8 cellular contexts compared by ENCODE assay signal in genomic region chr5:115545065-115545882, GRCh38. TPM values are rescaled to one million over a fixed set of nuclear protein-coding genes. Genes with fewer than 3 reads are reported as not detected.
DNase-seq lines count a peak whose midpoint lies in the region; ATAC-seq and TF ChIP-seq lines count a peak whose summit lies in the region.

No MANE protein-coding gene starts in this region.

- peaks cover 31% of the 10 kb centered on the region for H3K4me1 Mint-ChIP-seq in osteocyte (ENCODE audit: unreplicated experiment)

- H3K4me3 Mint-ChIP-seq in osteocyte (ENCODE audit: unreplicated experiment), result peak overlapping the region; percentile 79

- TF ChIP-seq CTCF in NB4 (IDR thresholded peaks at IDR 0.05; ENCODE audit: low read depth, low read length), result no peak
- no peak for TF ChIP-seq CTCF in coronary artery (IDR thresholded peaks at IDR 0.05)
- no peak for TF ChIP-seq CTCF in osteocyte (IDR thresholded peaks at IDR 0.05)

- H3K27me3 Mint-ChIP-seq in osteocyte (ENCODE audit: unreplicated experiment), result no peaks in the 10 kb centered on the region

- H3K9me3 Mint-ChIP-seq in osteocyte (ENCODE audit: unreplicated experiment), result no peaks in the 10 kb centered on the region

- DNase-seq in NB4 (ENCODE audit: low read depth) (no peak), coronary artery (ENCODE audit: low spot score) (no peak), osteocyte (ENCODE audit: extremely low spot score, unreplicated experiment) (no peak), NCI-H128 (lab: John Stamatoyannopoulos, UW; ENCODE audit: unreplicated experiment) (no peak), NOMO-1 (lab: John Stamatoyannopoulos, UW; ENCODE audit: unreplicated experiment in 2 of 2) (no peak), A172 (ENCODE audit: low spot score) (no peak)

- ATAC-seq in GM19395 (IDR thresholded peaks at IDR 0.05; ENCODE audit: unreplicated experiment) (peak; percentile 5), HG03108 (IDR thresholded peaks at IDR 0.05; ENCODE audit: unreplicated experiment) (no peak)

- H3K4me3 ChIP-seq in NB4 (ENCODE audit: low read depth, low read length) (peak overlapping the region; percentile 40), coronary artery (peak overlapping the region; percentile 87)

- peaks cover 7% of the 10 kb centered on the region for H3K36me3 Mint-ChIP-seq in osteocyte (ENCODE audit: unreplicated experiment)

- TF ChIP-seq POLR2A in NB4 (IDR thresholded peaks at IDR 0.05; ENCODE audit: extremely low read depth, insufficient read length), result no peak

- H3K27ac Mint-ChIP-seq in osteocyte (ENCODE audit: unreplicated experiment), result peak overlapping the region; percentile 94

- H3K27ac ChIP-seq in coronary artery, result peak overlapping the region; percentile 75 to 100

RNA-seq across cellular contexts. Expression of gene FEM1C, which starts 0.7 kb away (rescaled TPM):
- total RNA-seq in osteocyte, result 12.4 and 12.8 TPM in 2 replicates
- 21.1 and 21.3 TPM in 2 replicates for total RNA-seq in A172 (2014; rRNA removed; shearing (Covaris generic))

RNA-seq across cellular contexts. Expression of gene TICAM2, which starts 57.0 kb away (rescaled TPM):
- 1.6 and 2.8 TPM in 2 replicates for total RNA-seq in osteocyte
- total RNA-seq in A172 (2014; rRNA removed; shearing (Covaris generic)), result 10.0 and 11.1 TPM in 2 replicates
